Comparison of ENCODE assay signal across 16 cellular contexts in the genomic region with DNA sequence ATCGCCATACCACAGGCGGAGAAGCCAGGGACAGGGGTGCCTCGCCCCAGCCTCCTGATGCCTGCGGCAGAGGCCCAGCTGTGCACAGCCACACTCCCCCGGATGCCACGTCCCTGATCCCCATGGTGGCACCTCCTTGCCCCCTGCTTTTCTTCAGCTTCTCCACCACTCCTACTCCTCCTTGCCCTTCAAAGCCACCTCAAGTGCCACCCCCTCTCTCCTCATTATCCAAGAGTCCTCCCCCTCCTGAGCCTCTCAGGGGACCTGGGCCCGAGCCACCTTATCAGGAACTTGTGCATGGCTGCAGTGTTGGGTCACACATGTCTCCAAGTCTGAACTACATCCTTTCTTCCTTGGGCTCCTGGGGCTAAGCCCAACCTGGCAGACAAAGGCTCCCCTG. TPM values are rescaled to one million over a fixed set of nuclear protein-coding genes. Genes with fewer than 3 reads are reported as not detected.
A peak's percentile ranks its signal among the peaks of the same experiment; 100 is the strongest.
DNase-seq lines count a peak whose midpoint lies in the region; ATAC-seq and TF ChIP-seq lines count a peak whose summit lies in the region.
"Had no signal": no experiment of that assay in that cellular context is flagged by ENCODE, and none has a peak within 500 bp of the region (broad histone marks: within the 10 kb centered on the region; RNA-seq: fewer than 3 reads in every experiment).

No MANE protein-coding gene starts in this region.

- TF ChIP-seq CTCF in Panc1 (IDR thresholded peaks at IDR 0.05) (no peak), glutamatergic neuron (IDR thresholded peaks at IDR 0.05; ENCODE audit: partially characterized antibody, unreplicated experiment) (no peak), progenitor cell of endocrine pancreas (IDR thresholded peaks at IDR 0.05; ENCODE audit: unreplicated experiment) (no peak)

- CTCF ChIA-PET in Panc1 (lab: Charles Lee), result no interaction called here

- intact Hi-C loops in Panc1 (cut with micrococcal nuclease; ENCODE audit: unreplicated experiment), result loop anchor here (10.0 kb wide), 1 partner anchor 225 kb away; no protein-coding TSS in a partner anchor

- DNase-seq in Panc1 (ENCODE audit: low read depth, low spot score) (no peak), glutamatergic neuron (no peak), progenitor cell of endocrine pancreas (ENCODE audit: low spot score, unreplicated experiment) (no peak), putamen (ENCODE audit: low spot score) (no peak), KBM-7 (no peak)
- DNase-seq: Calu3; CD4-positive, CD25-positive, alpha-beta regulatory T cell; H7; NCI-H1105 treated with DMSO at 0.1 percent for 48 hours; NCI-H1694; NCI-H2081 treated with DMSO at 0.1 percent for 48 hours; Peyer's patch had no signal

- in situ Hi-C loops in Panc1 (cut with HindIII; ENCODE audit: low pct_unique_long_range_greater_than_20kb, low sequenced_read_pairs) (no loop called here), KBM-7 (cut with MboI; ENCODE audit: low pct_unique_long_range_greater_than_20kb, low sequenced_read_pairs) (no loop called here)

- ATAC-seq in Panc1 (no peak), GM21526 (IDR thresholded peaks at IDR 0.05; ENCODE audit: low FRiP score, unreplicated experiment) (no peak)
- no peak for ATAC-seq in activated T-helper 17 cell treated with anti-CD3 and anti-CD28 coated beads, Interleukin-2, amount 50 U/mL, for 72 hours (replicated peaks)
- ATAC-seq: Right ventricle myocardium inferior had no signal

- peaks cover 0 to 7% (median 0%) of the 10 kb centered on the region in 11 experiments; a peak in 3 of 22 replicates for H3K9me3 ChIP-seq in BLaER1 treated with 17β-estradiol and CSF1 and Interleukin-3, amounts not matched to agents 10 nM and 100 nM (replicated peaks in 1 of 11)
- no peaks in the 10 kb centered on the region for H3K9me3 ChIP-seq in Panc1 (ENCODE audit: control insufficient read depth, insufficient read depth, low read depth, low read length)
- H3K9me3 ChIP-seq: Peyer's patch had no signal

- H3K4me3 Mint-ChIP-seq in glutamatergic neuron (ENCODE audit: unreplicated experiment), result peak overlapping the region; percentile 43
- no peak overlapping the region for H3K4me3 Mint-ChIP-seq in progenitor cell of endocrine pancreas (ENCODE audit: low read depth)
- H3K4me3 Mint-ChIP-seq in activated T-helper 17 cell treated with anti-CD3 and anti-CD28 coated beads, Interleukin-2, amount 50 U/mL, for 72 hours, result no peak overlapping the region
- H3K4me3 Mint-ChIP-seq: CD4-positive, CD25-positive, alpha-beta regulatory T cell had no signal

- H3K4me1 Mint-ChIP-seq in glutamatergic neuron (ENCODE audit: low read depth, unreplicated experiment), result peaks cover 29% of the 10 kb centered on the region
- H3K4me1 Mint-ChIP-seq in progenitor cell of endocrine pancreas (ENCODE audit: low read depth), result peaks cover 10% of the 10 kb centered on the region
- H3K4me1 Mint-ChIP-seq in activated T-helper 17 cell treated with anti-CD3 and anti-CD28 coated beads, Interleukin-2, amount 50 U/mL, for 72 hours, result no peaks in the 10 kb centered on the region

- peak overlapping the region; percentile 40 for H3K27ac Mint-ChIP-seq in glutamatergic neuron (ENCODE audit: unreplicated experiment)
- peak overlapping the region; percentile 12 for H3K27ac Mint-ChIP-seq in progenitor cell of endocrine pancreas
- H3K27ac Mint-ChIP-seq in activated T-helper 17 cell treated with anti-CD3 and anti-CD28 coated beads, Interleukin-2, amount 50 U/mL, for 72 hours, result no peak overlapping the region
- H3K27ac Mint-ChIP-seq: CD4-positive, CD25-positive, alpha-beta regulatory T cell had no signal

- H4K20me1 ChIP-seq in BLaER1 treated with 17β-estradiol and CSF1 and Interleukin-3, amounts not matched to agents 10 nM and 100 nM, result no peaks in the 10 kb centered on the region

- no TSS peak for BruUV-seq in Panc1 (replicated peaks; lab: Mats Ljungman, UMichigan)

- H3K4me1 ChIP-seq in BLaER1 treated with 17β-estradiol and CSF1 and Interleukin-3, amounts not matched to agents 10 nM and 100 nM, result peaks cover 48 to 82% (median 69%) of the 10 kb centered on the region in 10 experiments
- H3K4me1 ChIP-seq in Panc1 (ENCODE audit: control insufficient read depth, insufficient read depth, low read length), result peaks cover 35% of the 10 kb centered on the region

- no peaks in the 10 kb centered on the region for H3K36me3 ChIP-seq in BLaER1 treated with 17β-estradiol and CSF1 and Interleukin-3, amounts not matched to agents 10 nM and 100 nM
- H3K36me3 ChIP-seq in Panc1 (ENCODE audit: control insufficient read depth, insufficient read depth, low read length), result no peaks in the 10 kb centered on the region
- H3K36me3 ChIP-seq: Peyer's patch had no signal

- H3K27me3 Mint-ChIP-seq in glutamatergic neuron (ENCODE audit: unreplicated experiment), result peaks cover 15% of the 10 kb centered on the region
- peaks cover 39% of the 10 kb centered on the region for H3K27me3 Mint-ChIP-seq in progenitor cell of endocrine pancreas
- H3K27me3 Mint-ChIP-seq in activated T-helper 17 cell treated with anti-CD3 and anti-CD28 coated beads, Interleukin-2, amount 50 U/mL, for 72 hours, result peaks cover 16% of the 10 kb centered on the region

- no peaks in the 10 kb centered on the region for H3K36me3 Mint-ChIP-seq in glutamatergic neuron (ENCODE audit: unreplicated experiment)
- peaks cover 1% of the 10 kb centered on the region for H3K36me3 Mint-ChIP-seq in progenitor cell of endocrine pancreas (ENCODE audit: insufficient read depth)
- no peaks in the 10 kb centered on the region for H3K36me3 Mint-ChIP-seq in activated T-helper 17 cell treated with anti-CD3 and anti-CD28 coated beads, Interleukin-2, amount 50 U/mL, for 72 hours (ENCODE audit: low read depth)
- H3K36me3 Mint-ChIP-seq: CD4-positive, CD25-positive, alpha-beta regulatory T cell had no signal

- 0 out of 22 replicates have a peak overlapping the region, but pooled peaks of 1 of the 11 experiments have one; percentile 77 for H3K27ac ChIP-seq in BLaER1 treated with 17β-estradiol and CSF1 and Interleukin-3, amounts not matched to agents 10 nM and 100 nM
- H3K27ac ChIP-seq in Panc1 (ENCODE audit: low read length), result peak overlapping the region; percentile 31; the same call in 1 of the 2 replicates
- H3K27ac ChIP-seq: Peyer's patch had no signal

- H3K4me2 ChIP-seq in BLaER1 treated with 17β-estradiol and CSF1 and Interleukin-3, amounts not matched to agents 10 nM and 100 nM, result peak overlapping the region in 9 of 11 experiments; percentile 87 to 100 (median 99); a peak in 16 of 22 replicates

- peaks cover 0 to 58% (median 0%) of the 10 kb centered on the region in 11 experiments; a peak in 7 of 22 replicates for H3K27me3 ChIP-seq in BLaER1 treated with 17β-estradiol and CSF1 and Interleukin-3, amounts not matched to agents 10 nM and 100 nM
- no peaks in the 10 kb centered on the region for H3K27me3 ChIP-seq in Panc1 (ENCODE audit: control insufficient read depth, insufficient read depth, low read length)
- H3K27me3 ChIP-seq: Peyer's patch had no signal

- POLR2A ChIA-PET in Panc1 (lab: Charles Lee), result no interaction called here

- H3K9me3 Mint-ChIP-seq in glutamatergic neuron (ENCODE audit: unreplicated experiment) (peaks cover 12% of the 10 kb centered on the region), progenitor cell of endocrine pancreas (ENCODE audit: low read depth) (no peaks in the 10 kb centered on the region)
- no peaks in the 10 kb centered on the region for H3K9me3 Mint-ChIP-seq in activated T-helper 17 cell treated with anti-CD3 and anti-CD28 coated beads, Interleukin-2, amount 50 U/mL, for 72 hours

- peak overlapping the region in 2 of 11 experiments; percentile 16 to 21; a peak in 3 of 22 replicates for H3K9ac ChIP-seq in BLaER1 treated with 17β-estradiol and CSF1 and Interleukin-3, amounts not matched to agents 10 nM and 100 nM

- no peak overlapping the region for H3K4me3 ChIP-seq in BLaER1 treated with 17β-estradiol and CSF1 and Interleukin-3, amounts not matched to agents 10 nM and 100 nM
- H3K4me3 ChIP-seq in Panc1 (ENCODE audit: low read depth in 2 of 2, low read length in 2 of 2), result no peak overlapping the region
- H3K4me3 ChIP-seq: Peyer's patch had no signal

RNA-seq across cellular contexts. Expression of a gene that starts 32.9 kb away (rescaled TPM):
- total RNA-seq in Panc1 (2021; ENCODE audit: unreplicated experiment), result 4,502 TPM
- 6,760 TPM for polyA plus RNA-seq in Panc1 (2012; ENCODE audit: insufficient read length)
- total RNA-seq in glutamatergic neuron (ENCODE audit: unreplicated experiment), result 5,342 TPM
- total RNA-seq in progenitor cell of endocrine pancreas, result 3,227 and 3,279 TPM in 2 replicates
- total RNA-seq in activated T-helper 17 cell treated with anti-CD3 and anti-CD28 coated beads, Interleukin-2, amount 50 U/mL, for 72 hours, result 1,000 to 10,000 TPM; 4,457 to 7,394 TPM

RNA-seq across cellular contexts. Expression of a gene that starts 48.5 kb away (rescaled TPM):
- 1.2 TPM for total RNA-seq in Panc1 (2021; ENCODE audit: unreplicated experiment)
- 9.6 TPM for polyA plus RNA-seq in Panc1 (2012; ENCODE audit: insufficient read length)
- total RNA-seq in glutamatergic neuron (ENCODE audit: unreplicated experiment), result 6.1 TPM
- total RNA-seq in progenitor cell of endocrine pancreas, result 4.8 and 5.3 TPM in 2 replicates
- under 1 TPM; 0.43 to 0.93 TPM for total RNA-seq in activated T-helper 17 cell treated with anti-CD3 and anti-CD28 coated beads, Interleukin-2, amount 50 U/mL, for 72 hours
- total RNA-seq: H7 had no signal
